1 cellular context compared by ENCODE assay signal in genomic region chr17:29722411-29723198, GRCh38.
TF ChIP-seq lines count a peak whose summit lies in the region.

No MANE protein-coding gene starts in this region.

TF ChIP-seq in endothelial cell of umbilical vein, 7 proteins besides CTCF, POLR2A, EP300 and RAD21:
- TF ChIP-seq FOS (IDR thresholded peaks at IDR 0.05; ENCODE audit: borderline replicate concordance, insufficient read depth, low read length), result no peak
- TF ChIP-seq JUN (IDR thresholded peaks at IDR 0.05; ENCODE audit: borderline replicate concordance, insufficient read depth, insufficient read length, low read depth), result no peak
- TF ChIP-seq GATA2 (IDR thresholded peaks at IDR 0.05; ENCODE audit: insufficient read depth, insufficient read length, low read depth, low read length), result peak; percentile 0
